ENCODE assay signal across 24 cellular contexts in genomic region chr13:25775986-25776385, GRCh38.
"Had no signal": no experiment of that assay in that cellular context is flagged by ENCODE, and none has a peak within 500 bp of the region (broad histone marks: within the 10 kb centered on the region; RNA-seq: fewer than 3 reads in every experiment).

No MANE protein-coding gene starts in this region.

- H3K27me3 ChIP-seq: ascending aorta, MG63, Peyer's patch, SJSA1 had no signal

- H3K9ac ChIP-seq: KMS-11 had no signal

- ATAC-seq: activated CD4-positive, CD25-positive, alpha-beta regulatory T cell treated with anti-CD3 and anti-CD28 coated beads, Interleukin-2, amount 50 U/mL, for 24 hours; activated CD8-positive, alpha-beta memory T cell treated with anti-CD3 and anti-CD28 coated beads, Interleukin-2, amount 10 ng/mL, durations not matched to agents 7 days and 5 days; activated CD8-positive, alpha-beta T cell treated with anti-CD3 and anti-CD28 coated beads, Interleukin-2, amount 10 ng/mL, durations not matched to agents 7 days and 5 days; activated naive CD8-positive, alpha-beta T cell treated with anti-CD3 and anti-CD28 coated beads, Interleukin-2, amount 50 U/mL, for 24 hours; body of pancreas had no signal

- H3K4me3 ChIP-seq: ascending aorta, body of pancreas, MG63, Peyer's patch, SJSA1 had no signal

- H3K36me3 ChIP-seq: ascending aorta, MG63, Peyer's patch, SJSA1 had no signal

- H3K4me1 ChIP-seq: ascending aorta, body of pancreas, Peyer's patch had no signal

- DNase-seq: activated CD4-positive, alpha-beta T cell treated with anti-CD3 and anti-CD28 coated beads for 4 hours; activated CD4-positive, alpha-beta T cell treated with anti-CD3 and anti-CD28 coated beads, Interleukin-2, amount 50 U/mL, for 4 hours; activated CD8-positive, alpha-beta memory T cell treated with anti-CD3 and anti-CD28 coated beads, Interleukin-2, amount 10 ng/mL, durations not matched to agents 7 days and 5 days; activated CD8-positive, alpha-beta T cell treated with anti-CD3 and anti-CD28 coated beads, Interleukin-2, amount 10 ng/mL, durations not matched to agents 7 days and 5 days; activated effector memory CD4-positive, alpha-beta T cell treated with Interleukin-2 at 50 U/mL for 16 hours; activated naive CD4-positive, alpha-beta T cell; activated naive CD8-positive, alpha-beta T cell treated with anti-CD3 and anti-CD28 coated beads, Interleukin-2, amount 50 U/mL, for 24 hours; activated T-cell treated with anti-CD3 and anti-CD28 coated beads, Interleukin-2, amount 50 U/mL, for 24 hours; amniotic stem cell; body of pancreas; MG63; MV-4-11; NCI-H1092 treated with DMSO at 0.1 percent for 48 hours; NCI-H1417 treated with DMSO at 0.1 percent for 48 hours; NCI-H187; NCI-H2081; NCI-H446; NCI-H524; Peyer's patch; SHP77 had no signal

- H3K9me3 ChIP-seq: ascending aorta, body of pancreas, MG63, Peyer's patch, SJSA1 had no signal

- H3K27ac ChIP-seq: ascending aorta, body of pancreas, KMS-11, Peyer's patch, SJSA1 had no signal
